Comparison of ENCODE assay signal across 20 cellular contexts in the genomic region with DNA sequence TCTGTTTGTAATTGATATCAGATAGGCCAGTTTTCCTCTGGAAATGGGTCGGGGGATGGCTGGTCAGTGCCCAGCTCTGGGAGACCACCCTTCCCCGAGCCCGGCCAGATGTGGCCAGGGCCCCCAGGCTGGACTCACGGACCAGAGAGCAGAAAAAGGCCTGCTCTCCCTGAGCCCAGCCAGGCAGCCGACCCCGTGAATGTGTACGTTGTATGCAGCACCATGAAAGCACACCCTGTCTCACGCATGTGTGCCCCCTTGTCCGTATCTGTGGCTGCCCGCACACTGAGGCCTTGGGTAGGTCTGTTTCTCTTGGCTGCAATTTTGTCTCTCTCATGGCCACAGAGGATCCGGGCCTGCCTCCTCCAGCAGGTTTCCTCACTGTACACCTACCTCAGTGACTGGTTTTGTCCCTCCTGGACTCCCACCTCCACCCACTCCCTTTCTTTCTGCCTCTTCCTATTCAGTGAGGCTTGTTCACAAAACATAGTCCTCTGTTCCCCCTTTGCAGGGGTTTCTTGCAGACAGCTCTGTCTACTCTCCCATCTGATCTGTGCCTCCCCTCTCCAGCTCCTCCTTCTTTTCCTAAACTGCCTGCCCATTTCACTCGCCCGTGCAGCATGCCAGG. TPM values are rescaled to one million over a fixed set of nuclear protein-coding genes. Genes with fewer than 3 reads are reported as not detected.
A peak's percentile ranks its signal among the peaks of the same experiment; 100 is the strongest.
DNase-seq lines count a peak whose midpoint lies in the region; ATAC-seq and TF ChIP-seq lines count a peak whose summit lies in the region.
"Had no signal": no experiment of that assay in that cellular context is flagged by ENCODE, and none has a peak within 500 bp of the region (broad histone marks: within the 10 kb centered on the region; RNA-seq: fewer than 3 reads in every experiment).

No MANE protein-coding gene starts in this region.

- DNase-seq in activated CD4-positive, alpha-beta T cell treated with anti-CD3 and anti-CD28 coated beads, Interleukin-2, amount 10 ng/mL, durations not matched to agents 24 days and 14 days, result no peak
- no peak for DNase-seq in activated CD4-positive, alpha-beta T cell treated with anti-CD3 and anti-CD28 coated beads for 4 hours
- DNase-seq in spleen (peak; percentile 52), NCI-H446 treated with DMSO at 0.1 percent for 48 hours (lab: John Stamatoyannopoulos, UW) (no peak), NCI-H1048 (lab: John Stamatoyannopoulos, UW) (no peak)
- DNase-seq: 8988T, colonic mucosa, erythroblast, KG1, kidney glomerular epithelial cell, mucosa of descending colon, NCI-H1092 treated with DMSO at 0.1 percent for 48 hours, NCI-H2107, PC-3, transverse colon had no signal

- peak overlapping the region; percentile 47 for H3K9ac ChIP-seq in iPS-15b (ENCODE audit: low read depth, low read length)

- no peak overlapping the region for H3K4me3 Mint-ChIP-seq in activated CD4-positive, alpha-beta T cell treated with anti-CD3 and anti-CD28 coated beads, Interleukin-2, amount 10 ng/mL, durations not matched to agents 24 days and 14 days

- no peaks in the 10 kb centered on the region for H3K36me3 Mint-ChIP-seq in activated CD4-positive, alpha-beta T cell treated with anti-CD3 and anti-CD28 coated beads, Interleukin-2, amount 10 ng/mL, durations not matched to agents 24 days and 14 days (ENCODE audit: low read depth)

- H3K27ac ChIP-seq in angular gyrus (ENCODE audit: low read depth, low read length), result peak overlapping the region; percentile 74
- no peak overlapping the region for H3K27ac ChIP-seq in spleen
- H3K27ac ChIP-seq: C4-2B, colonic mucosa had no signal

- WGBS in spleen, 5 donors, result 87 to 92% (median 92%) methylated on average over 13 of the region's 13 CpGs

- no peaks in the 10 kb centered on the region for H3K27me3 Mint-ChIP-seq in activated CD4-positive, alpha-beta T cell treated with anti-CD3 and anti-CD28 coated beads, Interleukin-2, amount 10 ng/mL, durations not matched to agents 24 days and 14 days

- TF ChIP-seq CTCF in spleen (IDR thresholded peaks at IDR 0.05 in 8 of 11, conservative IDR thresholded peaks at IDR 0.05 in 3 of 11), result no peak

- intact Hi-C loops in activated CD4-positive, alpha-beta T cell treated with anti-CD3 and anti-CD28 coated beads, Interleukin-2, amount 10 ng/mL, durations not matched to agents 24 days and 14 days (cut with micrococcal nuclease), result no loop called here
- intact Hi-C loops in spleen (cut with DNase I; ENCODE audit: low total_unique reads), result no loop called here

- H3K27me3 ChIP-seq in iPS-15b (ENCODE audit: control insufficient read depth, insufficient read depth, low read length) (no peaks in the 10 kb centered on the region), spleen (replicated peaks in 1 of 7) (no peaks in the 10 kb centered on the region)
- H3K27me3 ChIP-seq: colonic mucosa, transverse colon had no signal

- no peaks in the 10 kb centered on the region for H3K9me3 ChIP-seq in iPS-15b (ENCODE audit: control insufficient read depth, insufficient read depth, low read length)
- H3K9me3 ChIP-seq in spleen, result no peaks in the 10 kb centered on the region
- H3K9me3 ChIP-seq: colonic mucosa, mucosa of descending colon, transverse colon had no signal

- H3K4me1 Mint-ChIP-seq in activated CD4-positive, alpha-beta T cell treated with anti-CD3 and anti-CD28 coated beads, Interleukin-2, amount 10 ng/mL, durations not matched to agents 24 days and 14 days, result peaks cover 8% of the 10 kb centered on the region

- ATAC-seq in GM19023 (IDR thresholded peaks at IDR 0.05; ENCODE audit: unreplicated experiment), result no peak
- ATAC-seq: mucosa of descending colon, PC-3 had no signal

- H3K36me3 ChIP-seq in iPS-15b (ENCODE audit: control insufficient read depth, insufficient read depth, low read length), result no peaks in the 10 kb centered on the region
- H3K36me3 ChIP-seq in spleen, result no peaks in the 10 kb centered on the region
- H3K36me3 ChIP-seq: colonic mucosa, transverse colon had no signal

- H3K9me3 Mint-ChIP-seq in activated CD4-positive, alpha-beta T cell treated with anti-CD3 and anti-CD28 coated beads, Interleukin-2, amount 10 ng/mL, durations not matched to agents 24 days and 14 days, result no peaks in the 10 kb centered on the region

- TF ChIP-seq POLR2A in spleen (IDR thresholded peaks at IDR 0.05), result no peak

- no peak overlapping the region for H3K4me3 ChIP-seq in iPS-15b (ENCODE audit: low read depth, low read length)
- no peak overlapping the region for H3K4me3 ChIP-seq in spleen
- H3K4me3 ChIP-seq: colonic mucosa, mucosa of descending colon, transverse colon had no signal

- peak overlapping the region; percentile 29 for H3K27ac Mint-ChIP-seq in activated CD4-positive, alpha-beta T cell treated with anti-CD3 and anti-CD28 coated beads, Interleukin-2, amount 10 ng/mL, durations not matched to agents 24 days and 14 days

- H3K4me1 ChIP-seq in iPS-15b (ENCODE audit: control insufficient read depth, insufficient read depth, low read length) (peaks cover 11% of the 10 kb centered on the region), spleen (peaks cover 0 to 22% (median 7%) of the 10 kb centered on the region in 6 donors)
- H3K4me1 ChIP-seq: colonic mucosa, transverse colon had no signal

RNA-seq across cellular contexts. Expression of a gene that starts 23.6 kb away (rescaled TPM):
- total RNA-seq in activated CD4-positive, alpha-beta T cell treated with anti-CD3 and anti-CD28 coated beads, Interleukin-2, amount 10 ng/mL, durations not matched to agents 24 days and 14 days, result not detected in 2 replicates
- total RNA-seq in spleen, result not detected
- under 1 TPM; 0.10 to 0.52 (median 0.18) TPM for polyA plus RNA-seq in spleen
- total RNA-seq: transverse colon had no signal

RNA-seq across cellular contexts. Expression of a gene that starts 35.2 kb away (rescaled TPM):
- not detected in 2 replicates for total RNA-seq in activated CD4-positive, alpha-beta T cell treated with anti-CD3 and anti-CD28 coated beads, Interleukin-2, amount 10 ng/mL, durations not matched to agents 24 days and 14 days
- total RNA-seq in spleen, result under 1 TPM in 2 of 7 donors, not detected in 5; 0.19 to 0.32 TPM
- under 1 TPM; 0.11 to 0.42 (median 0.15) TPM for polyA plus RNA-seq in spleen
- total RNA-seq: activated CD8-positive, alpha-beta memory T cell treated with anti-CD3 and anti-CD28 coated beads for 36 hours; transverse colon had no signal

RNA-seq across cellular contexts. Expression of a gene that starts 40.6 kb away (rescaled TPM):
- total RNA-seq in activated CD4-positive, alpha-beta T cell treated with anti-CD3 and anti-CD28 coated beads, Interleukin-2, amount 10 ng/mL, durations not matched to agents 24 days and 14 days, result not detected in 2 replicates
- total RNA-seq in spleen, result not detected
- polyA plus RNA-seq in spleen, result not detected
- total RNA-seq: activated CD8-positive, alpha-beta memory T cell treated with anti-CD3 and anti-CD28 coated beads for 36 hours; colonic mucosa; mucosa of descending colon; PC-3; transverse colon had no signal

RNA-seq across cellular contexts. Expression of a gene that starts 50.2 kb away (rescaled TPM):
- 1.8 and 2.1 TPM in 2 replicates for total RNA-seq in activated CD4-positive, alpha-beta T cell treated with anti-CD3 and anti-CD28 coated beads, Interleukin-2, amount 10 ng/mL, durations not matched to agents 24 days and 14 days
- total RNA-seq in spleen, result 10 to 100 TPM in 6 of 7 donors, 1 to 10 TPM in 1; 8.0 to 17.6 (median 12.1) TPM
- 10 to 100 TPM in 1 of 3 donors, 1 to 10 TPM in 2; 4.5 to 11.5 (median 6.8) TPM for polyA plus RNA-seq in spleen

RNA-seq across cellular contexts. Expression of a gene that starts 50.7 kb away (rescaled TPM):
- 100 and 103 TPM in 2 replicates for total RNA-seq in activated CD4-positive, alpha-beta T cell treated with anti-CD3 and anti-CD28 coated beads, Interleukin-2, amount 10 ng/mL, durations not matched to agents 24 days and 14 days
- total RNA-seq in spleen, result 10 to 100 TPM; 54.5 to 91.5 (median 59.7) TPM
- polyA plus RNA-seq in spleen, result 100 to 1,000 TPM in 1 of 3 donors, 10 to 100 TPM in 2; 53.5 to 101 (median 78.7) TPM
